1 cellular context compared by ENCODE assay signal in the genomic region with DNA sequence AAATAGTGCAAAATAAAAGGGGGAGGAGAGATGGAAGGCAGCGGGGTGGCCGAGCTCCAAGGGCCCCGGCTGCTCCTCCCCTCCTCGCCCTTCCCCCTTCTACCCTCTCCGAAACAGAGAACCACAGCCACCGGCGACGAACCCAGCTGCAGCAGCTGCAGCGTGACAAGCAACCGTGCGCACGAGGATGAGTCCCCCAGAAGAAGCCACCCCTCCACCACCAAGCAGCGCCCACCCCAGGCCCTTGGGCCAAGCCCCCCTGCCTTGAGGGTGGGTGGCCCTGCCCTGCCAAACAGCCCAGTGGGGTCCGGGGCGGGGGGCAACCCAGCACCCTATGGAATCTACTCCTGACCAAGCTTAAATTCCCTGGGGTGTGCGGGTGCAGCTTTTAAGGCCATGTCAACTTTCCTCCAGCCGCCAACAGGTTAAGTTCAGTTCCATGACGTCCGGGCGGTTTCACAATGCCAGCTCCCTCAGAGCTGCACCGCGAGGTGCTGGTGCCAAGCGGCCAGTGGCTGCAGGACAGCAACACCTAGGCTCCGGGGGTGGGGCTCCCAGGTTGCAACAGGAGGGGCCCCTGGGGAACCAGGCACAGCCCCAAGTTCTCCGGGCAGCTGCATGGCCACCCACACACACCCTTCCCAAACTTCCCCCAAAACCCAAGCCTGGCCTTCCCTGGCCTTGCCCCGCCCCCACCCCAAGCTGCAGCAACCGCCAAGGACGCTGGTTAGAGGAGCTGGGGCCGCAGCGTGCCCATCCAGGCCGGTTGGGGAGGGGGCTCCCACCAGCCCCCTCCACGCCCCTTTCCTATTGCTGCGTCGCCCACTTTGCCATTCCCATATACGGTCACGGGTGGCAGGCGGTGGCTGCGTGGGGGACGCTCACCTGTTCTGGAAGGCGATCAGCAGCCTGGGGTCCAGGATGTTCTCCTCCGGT.
TF ChIP-seq lines count a peak whose summit lies in the region.

No MANE protein-coding gene starts in this region.

TF ChIP-seq in HepG2, 621 proteins besides CTCF, POLR2A, EP300 and RAD21 (continued from another document and continues in another):
- TF ChIP-seq PRDM15 (CRISPR knock-in tag; IDR thresholded peaks at IDR 0.05), result no peak
- no peak for TF ChIP-seq ZMYM2 (CRISPR knock-in tag; IDR thresholded peaks at IDR 0.05)
- no peak for TF ChIP-seq ZNF615 (CRISPR knock-in tag; IDR thresholded peaks at IDR 0.05; ENCODE audit: borderline replicate concordance)
- TF ChIP-seq KLF11 (CRISPR knock-in tag; IDR thresholded peaks at IDR 0.05), result no peak; the same call in 1 of the 2 replicates
- TF ChIP-seq KLF9 (CRISPR knock-in tag; IDR thresholded peaks at IDR 0.05; ENCODE audit: low read depth), result no peak
- TF ChIP-seq, protein P1, sequence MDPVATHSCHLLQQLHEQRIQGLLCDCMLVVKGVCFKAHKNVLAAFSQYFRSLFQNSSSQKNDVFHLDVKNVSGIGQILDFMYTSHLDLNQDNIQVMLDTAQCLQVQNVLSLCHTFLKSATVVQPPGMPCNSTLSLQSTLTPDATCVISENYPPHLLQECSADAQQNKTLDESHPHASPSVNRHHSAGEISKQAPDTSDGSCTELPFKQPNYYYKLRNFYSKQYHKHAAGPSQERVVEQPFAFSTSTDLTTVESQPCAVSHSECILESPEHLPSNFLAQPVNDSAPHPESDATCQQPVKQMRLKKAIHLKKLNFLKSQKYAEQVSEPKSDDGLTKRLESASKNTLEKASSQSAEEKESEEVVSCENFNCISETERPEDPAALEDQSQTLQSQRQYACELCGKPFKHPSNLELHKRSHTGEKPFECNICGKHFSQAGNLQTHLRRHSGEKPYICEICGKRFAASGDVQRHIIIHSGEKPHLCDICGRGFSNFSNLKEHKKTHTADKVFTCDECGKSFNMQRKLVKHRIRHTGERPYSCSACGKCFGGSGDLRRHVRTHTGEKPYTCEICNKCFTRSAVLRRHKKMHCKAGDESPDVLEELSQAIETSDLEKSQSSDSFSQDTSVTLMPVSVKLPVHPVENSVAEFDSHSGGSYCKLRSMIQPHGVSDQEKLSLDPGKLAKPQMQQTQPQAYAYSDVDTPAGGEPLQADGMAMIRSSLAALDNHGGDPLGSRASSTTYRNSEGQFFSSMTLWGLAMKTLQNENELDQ (CRISPR knock-in tag; IDR thresholded peaks at IDR 0.05; ENCODE audit: borderline replicate concordance), result no peak
- peak; percentile 33 for TF ChIP-seq XRCC5 (optimal IDR thresholded peaks at IDR 0.05; ENCODE audit: low read length)
- TF ChIP-seq ZNF772 (CRISPR knock-in tag; IDR thresholded peaks at IDR 0.05), result 0 out of 2 replicates have a peak, but pooled peaks have one; percentile 54
- no peak for TF ChIP-seq ZNF564 (CRISPR knock-in tag; IDR thresholded peaks at IDR 0.05)
- 0 out of 2 replicates have a peak, but pooled peaks have one; percentile 2 for TF ChIP-seq ISX (CRISPR knock-in tag; conservative IDR thresholded peaks at IDR 0.05)
- peak; percentile 80; the same call in 1 of the 2 replicates for TF ChIP-seq MTERF4 (CRISPR knock-in tag; IDR thresholded peaks at IDR 0.05)
- no peak for TF ChIP-seq ZNF619 (CRISPR knock-in tag; IDR thresholded peaks at IDR 0.05)
- TF ChIP-seq HDAC1 (CRISPR knock-in tag; IDR thresholded peaks at IDR 0.05), result peak; percentile 85
- TF ChIP-seq ZNF160 (CRISPR knock-in tag; IDR thresholded peaks at IDR 0.05), result peak; percentile 44; the same call in 1 of the 2 replicates
- TF ChIP-seq, protein P2, sequence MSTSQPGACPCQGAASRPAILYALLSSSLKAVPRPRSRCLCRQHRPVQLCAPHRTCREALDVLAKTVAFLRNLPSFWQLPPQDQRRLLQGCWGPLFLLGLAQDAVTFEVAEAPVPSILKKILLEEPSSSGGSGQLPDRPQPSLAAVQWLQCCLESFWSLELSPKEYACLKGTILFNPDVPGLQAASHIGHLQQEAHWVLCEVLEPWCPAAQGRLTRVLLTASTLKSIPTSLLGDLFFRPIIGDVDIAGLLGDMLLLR (CRISPR knock-in tag; IDR thresholded peaks at IDR 0.05), result 0 out of 2 replicates have a peak, but pooled peaks have one; percentile 24
- peak; percentile 65; the same call in 1 of the 2 replicates for TF ChIP-seq MXD4 (CRISPR knock-in tag; IDR thresholded peaks at IDR 0.05)
- no peak for TF ChIP-seq HMG20B (CRISPR knock-in tag; conservative IDR thresholded peaks at IDR 0.05)
- TF ChIP-seq ZMYM3 (CRISPR knock-in tag; IDR thresholded peaks at IDR 0.05), result no peak; the same call in 1 of the 2 replicates
- no peak for TF ChIP-seq SKI (IDR thresholded peaks at IDR 0.05; ENCODE audit: partially characterized antibody)
- TF ChIP-seq KLF13 (CRISPR knock-in tag; IDR thresholded peaks at IDR 0.05), result no peak
- TF ChIP-seq DNMT1 (CRISPR knock-in tag; IDR thresholded peaks at IDR 0.05), result no peak
- no peak for TF ChIP-seq HINFP (CRISPR knock-in tag; IDR thresholded peaks at IDR 0.05; ENCODE audit: low read depth)
- TF ChIP-seq MAFF (IDR thresholded peaks at IDR 0.05; ENCODE audit: low read depth, low read length), result no peak
- TF ChIP-seq, protein P3, sequence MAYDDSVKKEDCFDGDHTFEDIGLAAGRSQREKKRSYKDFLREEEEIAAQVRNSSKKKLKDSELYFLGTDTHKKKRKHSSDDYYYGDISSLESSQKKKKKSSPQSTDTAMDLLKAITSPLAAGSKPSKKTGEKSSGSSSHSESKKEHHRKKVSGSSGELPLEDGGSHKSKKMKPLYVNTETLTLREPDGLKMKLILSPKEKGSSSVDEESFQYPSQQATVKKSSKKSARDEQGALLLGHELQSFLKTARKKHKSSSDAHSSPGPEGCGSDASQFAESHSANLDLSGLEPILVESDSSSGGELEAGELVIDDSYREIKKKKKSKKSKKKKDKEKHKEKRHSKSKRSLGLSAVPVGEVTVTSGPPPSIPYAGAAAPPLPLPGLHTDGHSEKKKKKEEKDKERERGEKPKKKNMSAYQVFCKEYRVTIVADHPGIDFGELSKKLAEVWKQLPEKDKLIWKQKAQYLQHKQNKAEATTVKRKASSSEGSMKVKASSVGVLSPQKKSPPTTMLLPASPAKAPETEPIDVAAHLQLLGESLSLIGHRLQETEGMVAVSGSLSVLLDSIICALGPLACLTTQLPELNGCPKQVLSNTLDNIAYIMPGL (CRISPR knock-in tag; IDR thresholded peaks at IDR 0.05; ENCODE audit: borderline replicate concordance in 1 of 2, low read depth in 1 of 2), result peak; percentile 55 to 63
- TF ChIP-seq MATR3 (CRISPR knock-in tag; IDR thresholded peaks at IDR 0.05), result no peak
- TF ChIP-seq ZMYM4 (CRISPR knock-in tag; IDR thresholded peaks at IDR 0.05), result no peak
- peak; percentile 59; the same call in 1 of the 2 replicates for TF ChIP-seq TARDBP (CRISPR knock-in tag; IDR thresholded peaks at IDR 0.05)
- TF ChIP-seq, protein P4, sequence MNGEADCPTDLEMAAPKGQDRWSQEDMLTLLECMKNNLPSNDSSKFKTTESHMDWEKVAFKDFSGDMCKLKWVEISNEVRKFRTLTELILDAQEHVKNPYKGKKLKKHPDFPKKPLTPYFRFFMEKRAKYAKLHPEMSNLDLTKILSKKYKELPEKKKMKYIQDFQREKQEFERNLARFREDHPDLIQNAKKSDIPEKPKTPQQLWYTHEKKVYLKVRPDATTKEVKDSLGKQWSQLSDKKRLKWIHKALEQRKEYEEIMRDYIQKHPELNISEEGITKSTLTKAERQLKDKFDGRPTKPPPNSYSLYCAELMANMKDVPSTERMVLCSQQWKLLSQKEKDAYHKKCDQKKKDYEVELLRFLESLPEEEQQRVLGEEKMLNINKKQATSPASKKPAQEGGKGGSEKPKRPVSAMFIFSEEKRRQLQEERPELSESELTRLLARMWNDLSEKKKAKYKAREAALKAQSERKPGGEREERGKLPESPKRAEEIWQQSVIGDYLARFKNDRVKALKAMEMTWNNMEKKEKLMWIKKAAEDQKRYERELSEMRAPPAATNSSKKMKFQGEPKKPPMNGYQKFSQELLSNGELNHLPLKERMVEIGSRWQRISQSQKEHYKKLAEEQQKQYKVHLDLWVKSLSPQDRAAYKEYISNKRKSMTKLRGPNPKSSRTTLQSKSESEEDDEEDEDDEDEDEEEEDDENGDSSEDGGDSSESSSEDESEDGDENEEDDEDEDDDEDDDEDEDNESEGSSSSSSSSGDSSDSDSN (CRISPR knock-in tag; IDR thresholded peaks at IDR 0.05), result peak; percentile 50; the same call in 1 of the 2 replicates
- TF ChIP-seq PCBP1 (IDR thresholded peaks at IDR 0.05; ENCODE audit: borderline replicate concordance, low read depth, low read length), result peak; percentile 84; the same call in 1 of the 2 replicates
- no peak; the same call in 1 of the 2 replicates for TF ChIP-seq NKX3-1 (CRISPR knock-in tag; IDR thresholded peaks at IDR 0.05)
- no peak for TF ChIP-seq ELF4 (CRISPR knock-in tag; IDR thresholded peaks at IDR 0.05; ENCODE audit: borderline replicate concordance)
- TF ChIP-seq ZNF274 (CRISPR knock-in tag; IDR thresholded peaks at IDR 0.05), result peak; percentile 32; the same call in 1 of the 2 replicates
- TF ChIP-seq SP2 (CRISPR knock-in tag; IDR thresholded peaks at IDR 0.05), result 0 out of 2 replicates have a peak, but pooled peaks have one; percentile 10
- TF ChIP-seq ZNF788 (CRISPR knock-in tag; IDR thresholded peaks at IDR 0.05; ENCODE audit: borderline replicate concordance), result peak; percentile 58; the same call in 1 of the 2 replicates
- no peak for TF ChIP-seq ASH2L (IDR thresholded peaks at IDR 0.05; ENCODE audit: insufficient read length, low read depth, low read length)
- no peak for TF ChIP-seq EEA1 (CRISPR knock-in tag; IDR thresholded peaks at IDR 0.05; ENCODE audit: borderline replicate concordance)
- TF ChIP-seq TOPORS (CRISPR knock-in tag; IDR thresholded peaks at IDR 0.05), result no peak
- peak; percentile 69 for TF ChIP-seq ZNF329 (CRISPR knock-in tag; IDR thresholded peaks at IDR 0.05; ENCODE audit: low read depth)
- TF ChIP-seq SCMH1 (CRISPR knock-in tag; IDR thresholded peaks at IDR 0.05; ENCODE audit: borderline replicate concordance), result no peak
- TF ChIP-seq STAT5B (CRISPR knock-in tag; IDR thresholded peaks at IDR 0.05), result no peak
- no peak for TF ChIP-seq TIGD3 (CRISPR knock-in tag; IDR thresholded peaks at IDR 0.05; ENCODE audit: borderline replicate concordance)
- TF ChIP-seq ATAD3A (CRISPR knock-in tag; IDR thresholded peaks at IDR 0.05), result no peak
- no peak for TF ChIP-seq ZKSCAN5 (CRISPR knock-in tag; IDR thresholded peaks at IDR 0.05)
- no peak for TF ChIP-seq JUN (CRISPR knock-in tag; IDR thresholded peaks at IDR 0.05)
- TF ChIP-seq ZNF3 (CRISPR knock-in tag; IDR thresholded peaks at IDR 0.05), result no peak
- 0 out of 2 replicates have a peak, but pooled peaks have one; percentile 9 for TF ChIP-seq TEF (CRISPR knock-in tag; IDR thresholded peaks at IDR 0.05)
- no peak for TF ChIP-seq MIER3 (CRISPR knock-in tag; IDR thresholded peaks at IDR 0.05; ENCODE audit: borderline replicate concordance)
- 0 out of 2 replicates have a peak, but pooled peaks have one; percentile 69 for TF ChIP-seq ZNF367 (CRISPR knock-in tag; IDR thresholded peaks at IDR 0.05; ENCODE audit: borderline replicate concordance)
